Comparison of ENCODE assay signal across 12 cellular contexts in genomic region chr12:1117371-1117770, GRCh38.
"Had no signal": no experiment of that assay in that cellular context is flagged by ENCODE, and none has a peak within 500 bp of the region (broad histone marks: within the 10 kb centered on the region; RNA-seq: fewer than 3 reads in every experiment).

No MANE protein-coding gene starts in this region.

- H3K4me3 ChIP-seq: left lung, psoas muscle, right lobe of liver, spleen, transverse colon had no signal

- H3K36me3 Mint-ChIP-seq: natural killer cell treated with Interleukin-12 subunit alpha and Interleukin-12 subunit beta and Interleukin-15 and Interleukin-18, amount 100 ng/mL, for 72 hours had no signal

- DNase-seq: occipital lobe had no signal

- H3K9me3 ChIP-seq: left lung, psoas muscle, right lobe of liver, spleen, transverse colon had no signal

- H3K36me3 ChIP-seq: left lung had no signal

- H3K9me3 Mint-ChIP-seq: activated B cell treated with CpG ODN at 0.5 μM for 24 hours; activated T-helper 2 cell treated with anti-CD3 and anti-CD28 coated beads, Interferon-gamma antibody, Interleukin-2, Interleukin-4, amounts not matched to agents 10 μg/mL and 5 μg/mL and 100 μg/mL, durations not matched to agents 14 hours and 24 hours and 36 hours; memory B cell; natural killer cell treated with Interleukin-12 subunit alpha and Interleukin-12 subunit beta and Interleukin-15 and Interleukin-18, amount 100 ng/mL, for 72 hours; stimulated activated naive B cell treated with anti-CD40 and anti-IgM and Interleukin-4, amounts not matched to agents 10 μg/mL and 1 μg/mL and 100 μg/mL, for 72 hours had no signal

- H3K4me1 ChIP-seq: left lung, psoas muscle, right lobe of liver, spleen had no signal

- H3K27ac ChIP-seq: left lung, psoas muscle, right lobe of liver, spleen, transverse colon had no signal

- H3K27ac Mint-ChIP-seq: activated B cell treated with CpG ODN at 0.5 μM for 24 hours; activated T-helper 2 cell treated with anti-CD3 and anti-CD28 coated beads, Interferon-gamma antibody, Interleukin-2, Interleukin-4, amounts not matched to agents 10 μg/mL and 5 μg/mL and 100 μg/mL, durations not matched to agents 14 hours and 24 hours and 36 hours; memory B cell; natural killer cell treated with Interleukin-12 subunit alpha and Interleukin-12 subunit beta and Interleukin-15 and Interleukin-18, amount 100 ng/mL, for 72 hours; stimulated activated naive B cell treated with anti-CD40 and anti-IgM and Interleukin-4, amounts not matched to agents 10 μg/mL and 1 μg/mL and 100 μg/mL, for 72 hours; T-helper 17 cell had no signal
